Comparison of ENCODE assay signal across 8 cellular contexts in the genomic region with DNA sequence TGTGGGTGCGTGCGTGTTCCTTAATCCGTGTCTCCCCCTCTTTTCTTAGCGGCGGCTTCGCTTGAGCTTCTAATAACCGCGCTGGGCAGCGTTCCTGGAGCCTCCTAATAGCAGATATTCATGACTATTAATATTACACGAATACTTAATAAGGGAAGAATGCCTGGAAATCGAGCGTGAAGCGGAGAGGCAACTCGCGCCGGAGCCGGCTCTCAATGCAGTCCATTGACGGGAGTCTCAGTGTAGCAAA. TPM values are rescaled to one million over a fixed set of nuclear protein-coding genes. Genes with fewer than 3 reads are reported as not detected.
DNase-seq lines count a peak whose midpoint lies in the region; ATAC-seq and TF ChIP-seq lines count a peak whose summit lies in the region.

No MANE protein-coding gene starts in this region.

- 1 to 2% methylated on average over 18 of the region's 18 CpGs for WGBS in sigmoid colon, 2 donors

- no peak for TF ChIP-seq EP300 in sigmoid colon (IDR thresholded peaks at IDR 0.05)

- POLR2A ChIA-PET in activated CD4-positive, alpha-beta T cell treated with anti-CD3 and anti-CD28 coated beads, Interleukin-2, amount 10 ng/mL, durations not matched to agents 7 days and 5 days (lab: Charles Lee) = no interaction called here
- POLR2A ChIA-PET in T-cell (lab: Charles Lee) = no interaction called here

- ATAC-seq in T-cell (replicated peaks in 1 of 4) (peak in 2 of 4 experiments; percentile 18 to 28), foreskin keratinocyte (no peak), GM18858 (IDR thresholded peaks at IDR 0.05; ENCODE audit: unreplicated experiment) (no peak)

- no peaks in the 10 kb centered on the region for H3K36me3 ChIP-seq in sigmoid colon

- TF ChIP-seq POLR2A in sigmoid colon (IDR thresholded peaks at IDR 0.05) = no peak

- H3K27me3 ChIP-seq in foreskin keratinocyte (no peaks in the 10 kb centered on the region), sigmoid colon (peaks cover 80 to 99% (median 92%) of the 10 kb centered on the region in 3 donors)

- no peak for DNase-seq in activated CD4-positive, alpha-beta T cell treated with anti-CD3 and anti-CD28 coated beads, Interleukin-2, amount 10 ng/mL, durations not matched to agents 7 days and 5 days
- DNase-seq in activated CD4-positive, alpha-beta T cell treated with anti-CD3 and anti-CD28 coated beads for 48 hours = no peak
- DNase-seq in T-cell (no peak), foreskin keratinocyte (no peak), sigmoid colon (no peak), hippocampal formation (lab: John Stamatoyannopoulos, UW) (no peak)
- DNase-seq in stimulated activated CD4-positive, alpha-beta T cell treated with anti-CD3 and anti-CD28 coated beads, Interleukin-1b, Interleukin-23, amount 100 ng/mL, for 48 hours = no peak

- intact Hi-C loops in sigmoid colon (cut with DNase I) = no loop called here

- H3K27ac ChIP-seq in foreskin keratinocyte (peak overlapping the region; percentile 95), sigmoid colon (peak overlapping the region; percentile 50 to 72 (median 62))

- peak overlapping the region; percentile 71 for H3K27ac Mint-ChIP-seq in activated CD4-positive, alpha-beta T cell treated with anti-CD3 and anti-CD28 coated beads, Interleukin-2, amount 10 ng/mL, durations not matched to agents 7 days and 5 days
- peak overlapping the region; percentile 1 to 43 for H3K27ac Mint-ChIP-seq in T-cell

- peak overlapping the region; percentile 78 for H3K4me3 Mint-ChIP-seq in activated CD4-positive, alpha-beta T cell treated with anti-CD3 and anti-CD28 coated beads, Interleukin-2, amount 10 ng/mL, durations not matched to agents 7 days and 5 days
- H3K4me3 Mint-ChIP-seq in T-cell = peak overlapping the region; percentile 84 to 88 (median 84)

- peaks cover 37% of the 10 kb centered on the region for H3K4me1 Mint-ChIP-seq in activated CD4-positive, alpha-beta T cell treated with anti-CD3 and anti-CD28 coated beads, Interleukin-2, amount 10 ng/mL, durations not matched to agents 7 days and 5 days
- peaks cover 34 to 54% (median 46%) of the 10 kb centered on the region in 3 donors for H3K4me1 Mint-ChIP-seq in T-cell

- H3K9me3 Mint-ChIP-seq in activated CD4-positive, alpha-beta T cell treated with anti-CD3 and anti-CD28 coated beads, Interleukin-2, amount 10 ng/mL, durations not matched to agents 7 days and 5 days = peaks cover 16% of the 10 kb centered on the region
- peaks cover 10 to 19% (median 16%) of the 10 kb centered on the region in 3 donors for H3K9me3 Mint-ChIP-seq in T-cell

- TF ChIP-seq CTCF in foreskin keratinocyte (conservative IDR thresholded peaks at IDR 0.05) (no peak), sigmoid colon (IDR thresholded peaks at IDR 0.05) (no peak)

- peaks cover 11% of the 10 kb centered on the region for H3K4me1 ChIP-seq in foreskin keratinocyte
- peaks cover 0 to 51% (median 44%) of the 10 kb centered on the region in 4 donors for H3K4me1 ChIP-seq in sigmoid colon

- H3K27me3 Mint-ChIP-seq in activated CD4-positive, alpha-beta T cell treated with anti-CD3 and anti-CD28 coated beads, Interleukin-2, amount 10 ng/mL, durations not matched to agents 7 days and 5 days = peaks cover 91% of the 10 kb centered on the region
- peaks cover 67 to 88% of the 10 kb centered on the region in 2 donors for H3K27me3 Mint-ChIP-seq in T-cell

- CTCF ChIA-PET in activated CD4-positive, alpha-beta T cell treated with anti-CD3 and anti-CD28 coated beads, Interleukin-2, amount 10 ng/mL, durations not matched to agents 7 days and 5 days (lab: Charles Lee) = interaction anchor here (1.0 to 1.4 kb wide), 2 partner anchors 25 to 27 kb away, joined by 3 read pairs; no protein-coding TSS in a partner anchor
- CTCF ChIA-PET in T-cell (lab: Charles Lee) = interaction anchor here in 1 of 2 donors (1.0 kb wide), 1 partner anchor 11 kb away, joined by 3 read pairs; no protein-coding TSS in a partner anchor

- peaks cover 29% of the 10 kb centered on the region for H3K36me3 Mint-ChIP-seq in activated CD4-positive, alpha-beta T cell treated with anti-CD3 and anti-CD28 coated beads, Interleukin-2, amount 10 ng/mL, durations not matched to agents 7 days and 5 days (ENCODE audit: low read depth)
- peaks cover 11% of the 10 kb centered on the region for H3K36me3 Mint-ChIP-seq in T-cell

- H3K4me3 ChIP-seq in sigmoid colon = peak overlapping the region; percentile 48 to 70 (median 64)

- H3K9me3 ChIP-seq in sigmoid colon = no peaks in the 10 kb centered on the region

RNA-seq across cellular contexts. Expression of gene TFAP2A, which starts 3.0 kb away (rescaled TPM):
- total RNA-seq in activated CD4-positive, alpha-beta T cell treated with anti-CD3 and anti-CD28 coated beads, Interleukin-2, amount 10 ng/mL, durations not matched to agents 7 days and 5 days = not detected
- total RNA-seq in T-cell (under 1 TPM in 3 of 5 donors, not detected in 2; 0.15 to 0.69 (median 0.28) TPM), foreskin keratinocyte (35.2 and 37.0 TPM in 2 replicates), sigmoid colon (under 1 TPM; 0.16 to 0.36 (median 0.27) TPM)
- polyA plus RNA-seq in foreskin keratinocyte (26.0 and 30.9 TPM in 2 replicates), sigmoid colon (under 1 TPM in 1 of 3 donors, not detected in 2; 0.13 TPM)

Comparison
In these comparisons a context has a peak if more than half of its experiments do, and no peak if none do; other contexts are left out.
1. RNA of gene TFAP2A, which starts 3.0 kb away (total RNA-seq): 35.2 to 37.0 TPM in foreskin keratinocyte; 0.16 to 0.36 TPM in sigmoid colon, 0.15 to 0.69 TPM in T-cell and not detected in activated CD4-positive, alpha-beta T cell treated with anti-CD3 and anti-CD28 coated beads, Interleukin-2, amount 10 ng/mL, durations not matched to agents 7 days and 5 days; every median in the first group is over 10 times any median in the second.